Comparison of ENCODE assay signal across 8 cellular contexts in genomic region chr14:102320033-102320660, GRCh38. TPM values are rescaled to one million over a fixed set of nuclear protein-coding genes. Genes with fewer than 3 reads are reported as not detected.
A peak's percentile ranks its signal among the peaks of the same experiment; 100 is the strongest.
DNase-seq lines count a peak whose midpoint lies in the region; ATAC-seq and TF ChIP-seq lines count a peak whose summit lies in the region.

No MANE protein-coding gene starts in this region.

- H3K9me3 Mint-ChIP-seq in activated T-helper 17 cell treated with anti-CD3 and anti-CD28 coated beads, Interleukin-2, amount 50 U/mL, for 72 hours, result no peaks in the 10 kb centered on the region
- H3K9me3 Mint-ChIP-seq in neural crest cell, result no peaks in the 10 kb centered on the region

- in situ Hi-C loops in GM13976 (cut with MboI; ENCODE audit: low sequenced_read_pairs, unreplicated experiment), result no loop called here

- H3K4me1 Mint-ChIP-seq in activated T-helper 17 cell treated with anti-CD3 and anti-CD28 coated beads, Interleukin-2, amount 50 U/mL, for 72 hours, result peaks cover 21% of the 10 kb centered on the region
- H3K4me1 Mint-ChIP-seq in neural crest cell, result peaks cover 57% of the 10 kb centered on the region

- peak; percentile 61 for DNase-seq in GM13976 (ENCODE audit: low spot score)
- DNase-seq in NOMO-1 treated with DMSO at 0.1 percent for 48 hours (lab: John Stamatoyannopoulos, UW; ENCODE audit: unreplicated experiment), result peak; percentile 7
- peak; percentile 58 for DNase-seq in fibroblast of the aortic adventitia (ENCODE audit: low read depth)
- DNase-seq in neural crest cell (ENCODE audit: low read depth, low spot score), result no peak
- DNase-seq in vagina (ENCODE audit: extremely low spot score in 2 of 2), result no peak
- no peak for DNase-seq in HuH-7.5 (ENCODE audit: low spot score)

- H3K27ac Mint-ChIP-seq in activated T-helper 17 cell treated with anti-CD3 and anti-CD28 coated beads, Interleukin-2, amount 50 U/mL, for 72 hours, result peak overlapping the region; percentile 100
- H3K27ac Mint-ChIP-seq in neural crest cell (ENCODE audit: unreplicated experiment), result peak overlapping the region; percentile 83

- ATAC-seq in HG02759 (IDR thresholded peaks at IDR 0.05; ENCODE audit: unreplicated experiment), result peak; percentile 24
- ATAC-seq in activated T-helper 17 cell treated with anti-CD3 and anti-CD28 coated beads, Interleukin-2, amount 50 U/mL, for 72 hours (replicated peaks), result peak; percentile 16

- no peaks in the 10 kb centered on the region for H3K27me3 Mint-ChIP-seq in activated T-helper 17 cell treated with anti-CD3 and anti-CD28 coated beads, Interleukin-2, amount 50 U/mL, for 72 hours
- H3K27me3 Mint-ChIP-seq in neural crest cell (ENCODE audit: low read depth), result peaks cover 15% of the 10 kb centered on the region

- H3K4me3 Mint-ChIP-seq in activated T-helper 17 cell treated with anti-CD3 and anti-CD28 coated beads, Interleukin-2, amount 50 U/mL, for 72 hours, result peak overlapping the region; percentile 99
- peak overlapping the region; percentile 94 for H3K4me3 Mint-ChIP-seq in neural crest cell

- no peaks in the 10 kb centered on the region for H3K27me3 ChIP-seq in vagina

- TF ChIP-seq CTCF in GM13976 (IDR thresholded peaks at IDR 0.05; ENCODE audit: borderline replicate concordance, control extremely low read depth, extremely low read depth, insufficient read depth, missing control alignments), result no peak
- TF ChIP-seq CTCF in fibroblast of the aortic adventitia (IDR thresholded peaks at IDR 0.05; ENCODE audit: insufficient read depth, low read length), result no peak
- no peak for TF ChIP-seq CTCF in neural crest cell (conservative IDR thresholded peaks at IDR 0.05)
- TF ChIP-seq CTCF in vagina (IDR thresholded peaks at IDR 0.05), result no peak

- peak overlapping the region; percentile 98 for H3K27ac ChIP-seq in vagina

- H3K4me3 ChIP-seq in fibroblast of the aortic adventitia (ENCODE audit: low read depth, low read length) (peak overlapping the region; percentile 84), vagina (peak overlapping the region; percentile 73 to 80)

- H3K4me1 ChIP-seq in vagina, result peaks cover 43% of the 10 kb centered on the region

- intact Hi-C loops in vagina (cut with DNase I), result no loop called here

- H3K9me3 ChIP-seq in vagina, result no peaks in the 10 kb centered on the region

- no peaks in the 10 kb centered on the region for H3K36me3 ChIP-seq in vagina

- H3K36me3 Mint-ChIP-seq in activated T-helper 17 cell treated with anti-CD3 and anti-CD28 coated beads, Interleukin-2, amount 50 U/mL, for 72 hours (ENCODE audit: low read depth), result peaks cover 17% of the 10 kb centered on the region
- H3K36me3 Mint-ChIP-seq in neural crest cell (ENCODE audit: low read depth), result peaks cover 2% of the 10 kb centered on the region

- TF ChIP-seq POLR2A in vagina (IDR thresholded peaks at IDR 0.05), result no peak

RNA-seq across cellular contexts. Expression of gene ZNF839, which starts 0.6 kb away (rescaled TPM):
- total RNA-seq in activated T-helper 17 cell treated with anti-CD3 and anti-CD28 coated beads, Interleukin-2, amount 50 U/mL, for 72 hours, result 10 to 100 TPM in 1 of 2 donors, 1 to 10 TPM in 1; 8.2 to 11.2 TPM
- total RNA-seq in fibroblast of the aortic adventitia (ENCODE audit: low replicate concordance) (2.8 and 7.5 TPM in 2 replicates), neural crest cell (15.9 and 16.1 TPM in 2 replicates), vagina (4.4 TPM)

RNA-seq across cellular contexts. Expression of gene MOK, which starts 15.2 kb away (rescaled TPM):
- 1 to 10 TPM; 2.3 to 5.5 TPM for total RNA-seq in activated T-helper 17 cell treated with anti-CD3 and anti-CD28 coated beads, Interleukin-2, amount 50 U/mL, for 72 hours
- total RNA-seq in fibroblast of the aortic adventitia (ENCODE audit: low replicate concordance), result 21.2 and 40.6 TPM in 2 replicates
- total RNA-seq in neural crest cell, result 16.7 and 18.2 TPM in 2 replicates
- 14.2 TPM for total RNA-seq in vagina

RNA-seq across cellular contexts. Expression of gene CINP, which starts 42.5 kb away (rescaled TPM):
- 10 to 100 TPM; 33.5 to 37.8 TPM for total RNA-seq in activated T-helper 17 cell treated with anti-CD3 and anti-CD28 coated beads, Interleukin-2, amount 50 U/mL, for 72 hours
- 41.9 and 70.3 TPM in 2 replicates for total RNA-seq in fibroblast of the aortic adventitia (ENCODE audit: low replicate concordance)
- 35.5 and 37.3 TPM in 2 replicates for total RNA-seq in neural crest cell
- total RNA-seq in vagina, result 21.9 TPM

RNA-seq across cellular contexts. Expression of gene TECPR2, which starts 42.6 kb away (rescaled TPM):
- 1 to 10 TPM; 4.6 to 4.9 TPM for total RNA-seq in activated T-helper 17 cell treated with anti-CD3 and anti-CD28 coated beads, Interleukin-2, amount 50 U/mL, for 72 hours
- total RNA-seq in fibroblast of the aortic adventitia (ENCODE audit: low replicate concordance) (8.8 and 16.1 TPM in 2 replicates), neural crest cell (27.0 and 28.3 TPM in 2 replicates), vagina (12.0 TPM)

Comparison
In these comparisons a context has a peak if more than half of its experiments do, and no peak if none do; other contexts are left out.
1. DNase-seq: peak in GM13976 (single experiment), NOMO-1 treated with DMSO at 0.1 percent for 48 hours (single experiment) and fibroblast of the aortic adventitia (single experiment); none in neural crest cell (single experiment), vagina (0 of 2) and HuH-7.5 (single experiment).